Comparison of ENCODE assay signal across 8 cellular contexts in the genomic region with DNA sequence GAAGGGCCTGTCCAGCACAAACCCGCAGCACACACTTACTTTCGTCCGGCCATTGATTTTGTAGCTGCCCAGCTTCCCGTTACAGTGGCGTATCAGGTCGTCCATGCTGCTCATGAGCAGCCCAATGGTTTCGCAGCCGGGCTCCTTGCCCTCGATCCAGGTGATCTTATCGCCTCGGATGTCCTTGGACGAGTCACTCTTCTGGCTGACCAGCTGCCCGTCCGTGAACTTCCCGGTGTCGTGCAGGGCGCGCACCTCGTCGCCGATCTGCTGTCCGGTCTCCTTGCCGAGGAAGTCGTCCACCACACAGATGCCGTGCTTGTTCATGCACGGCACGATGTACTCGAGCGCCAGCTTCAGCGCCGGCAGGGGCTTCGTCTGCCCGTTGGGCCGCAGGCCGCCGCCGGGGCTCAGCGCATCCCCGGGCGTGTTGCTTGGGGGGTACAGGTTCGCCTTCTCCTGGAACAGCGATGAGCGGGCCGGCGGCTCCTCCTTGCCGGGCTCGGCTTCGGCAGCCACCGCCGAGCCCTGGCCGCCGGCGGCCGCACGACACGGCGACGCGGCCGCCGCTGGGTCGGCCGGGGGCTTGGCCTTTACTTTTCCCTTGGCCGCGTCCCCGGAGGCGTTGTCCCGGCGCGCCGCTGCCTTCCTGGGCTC. TPM values are rescaled to one million over a fixed set of nuclear protein-coding genes. Genes with fewer than 3 reads are reported as not detected.
A peak's percentile ranks its signal among the peaks of the same experiment; 100 is the strongest.
DNase-seq lines count a peak whose midpoint lies in the region; ATAC-seq and TF ChIP-seq lines count a peak whose summit lies in the region.

No MANE protein-coding gene starts in this region.

- H3K9me3 ChIP-seq in right atrium auricular region, result no peaks in the 10 kb centered on the region

- H3K9ac ChIP-seq in rectal smooth muscle tissue (ENCODE audit: low read length), result peak overlapping the region; percentile 74

- DNase-seq in AG10803 (ENCODE audit: low read depth) (peak; percentile 35), SK-N-DZ (ENCODE audit: low spot score) (peak; percentile 39), amniotic epithelial cell (ENCODE audit: low read depth) (peak; percentile 46), right atrium auricular region (ENCODE audit: low spot score) (peak; percentile 63), amniotic stem cell (lab: John Stamatoyannopoulos, UW) (no peak)

- H3K4me1 ChIP-seq in right atrium auricular region (peaks cover 0 to 59% of the 10 kb centered on the region in 2 donors), rectal smooth muscle tissue (ENCODE audit: control insufficient read depth, insufficient read depth, low read length) (peaks cover 32% of the 10 kb centered on the region)

- peak overlapping the region; percentile 99 for H3K27ac ChIP-seq in right atrium auricular region
- peak overlapping the region; percentile 97 for H3K27ac ChIP-seq in rectal smooth muscle tissue (ENCODE audit: low read depth, low read length)

- H3K4me3 ChIP-seq in AG10803 (ENCODE audit: low read length) (peak overlapping the region; percentile 83), right atrium auricular region (peak overlapping the region; percentile 91 to 92), rectal smooth muscle tissue (ENCODE audit: low read length) (peak overlapping the region; percentile 94)

- ATAC-seq in GM19043 (IDR thresholded peaks at IDR 0.05; ENCODE audit: low read depth, unreplicated experiment), result peak; percentile 14
- ATAC-seq in HG03280 (IDR thresholded peaks at IDR 0.05; ENCODE audit: unreplicated experiment), result peak; percentile 17

- peaks cover 4% of the 10 kb centered on the region for H3K36me3 ChIP-seq in right atrium auricular region
- no peaks in the 10 kb centered on the region for H3K36me3 ChIP-seq in rectal smooth muscle tissue (ENCODE audit: control insufficient read depth, insufficient read depth, low read length)

- no peak for TF ChIP-seq CTCF in AG10803 (conservative IDR thresholded peaks at IDR 0.05; ENCODE audit: low read length)
- TF ChIP-seq CTCF in right atrium auricular region (IDR thresholded peaks at IDR 0.05), result no peak

- H3K27me3 ChIP-seq in right atrium auricular region (no peaks in the 10 kb centered on the region), rectal smooth muscle tissue (ENCODE audit: control insufficient read depth, insufficient read depth, low read length) (no peaks in the 10 kb centered on the region)

RNA-seq across cellular contexts. Expression of a gene that starts 1.0 kb away (rescaled TPM):
- polyA plus RNA-seq in SK-N-DZ (2014; cell fraction: cytosol; rRNA removed), result 12.6 and 14.4 TPM in 2 replicates
- polyA plus RNA-seq in SK-N-DZ (2014; cell fraction: nucleus; rRNA removed), result 3.8 and 6.1 TPM in 2 replicates
- total RNA-seq in right atrium auricular region, result 10 to 100 TPM; 57.9 to 76.7 TPM
